ENCODE assay signal across 1 cellular context in genomic region chr4:110088670-110089069, GRCh38.
TF ChIP-seq lines count a peak whose summit lies in the region.

No MANE protein-coding gene starts in this region.

TF ChIP-seq in GM23338, 12 proteins besides CTCF, POLR2A, EP300 and RAD21 (continued from another document):
- TF ChIP-seq ETS1 (IDR thresholded peaks at IDR 0.05): no peak
- TF ChIP-seq STAT1 (IDR thresholded peaks at IDR 0.05; ENCODE audit: unreplicated experiment): no peak
